ENCODE assay signal across 6 cellular contexts in the genomic region with DNA sequence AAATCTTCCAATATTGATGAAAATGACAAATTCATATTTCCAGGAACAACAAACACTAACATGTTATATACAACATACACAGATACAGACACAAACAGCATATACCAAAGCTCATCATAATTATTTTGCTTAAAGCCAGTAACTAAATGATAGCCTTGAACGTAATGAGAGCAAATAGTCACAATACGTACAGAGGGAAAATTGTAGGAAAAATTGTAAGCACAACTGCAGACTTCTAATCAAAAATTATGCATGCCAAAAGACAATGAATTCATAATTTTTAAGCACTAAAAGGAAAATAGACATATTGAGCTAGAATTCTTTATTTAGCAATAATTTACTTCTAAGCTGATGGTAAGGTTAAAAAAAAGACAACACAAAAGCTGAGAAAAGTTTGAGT.
"Had no signal": no experiment of that assay in that cellular context is flagged by ENCODE, and none has a peak within 500 bp of the region (broad histone marks: within the 10 kb centered on the region; RNA-seq: fewer than 3 reads in every experiment).

No MANE protein-coding gene starts in this region.

- FAIRE-seq: HTR-8/SVneo had no signal

- H3K4me1 ChIP-seq: HAP-1 had no signal

- H3K4me3 Mint-ChIP-seq: IgD-negative memory B cell had no signal

- H3K4me1 Mint-ChIP-seq: IgD-negative memory B cell had no signal

- H3K36me3 ChIP-seq: HAP-1 had no signal

- DNase-seq: GOT3, H7 had no signal

- H3K27me3 Mint-ChIP-seq: IgD-negative memory B cell had no signal

- H3K27ac Mint-ChIP-seq: IgD-negative memory B cell had no signal

- H3K9me3 ChIP-seq: HAP-1 had no signal

- H3K4me3 ChIP-seq: HAP-1 had no signal

- ATAC-seq: HCT116 had no signal
